ENCODE assay signal across 29 cellular contexts in the genomic region with DNA sequence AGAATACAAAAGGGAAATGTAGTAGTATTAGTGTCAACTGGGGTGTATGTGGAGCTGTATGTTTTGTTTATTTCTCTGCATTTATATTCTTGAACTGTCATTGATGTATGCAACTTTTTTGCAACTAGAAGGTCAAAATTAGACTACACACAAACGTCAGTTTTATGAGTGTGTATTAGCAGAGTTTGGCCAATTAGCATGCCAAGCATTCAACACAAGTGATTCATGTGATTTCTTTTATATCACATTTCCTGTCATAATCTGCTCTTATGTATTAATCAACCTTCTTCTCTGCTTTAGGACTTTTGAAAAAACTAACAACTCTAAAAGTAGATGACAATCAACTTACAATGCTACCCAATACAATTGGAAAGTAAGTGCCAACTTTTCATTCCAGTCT.
DNase-seq lines count a peak whose midpoint lies in the region; ATAC-seq and TF ChIP-seq lines count a peak whose summit lies in the region.
"Had no signal": no experiment of that assay in that cellular context is flagged by ENCODE, and none has a peak within 500 bp of the region (broad histone marks: within the 10 kb centered on the region; RNA-seq: fewer than 3 reads in every experiment).

No MANE protein-coding gene starts in this region.

- H3K4me2 ChIP-seq in osteoblast (ENCODE audit: insufficient read depth, low read length): peak overlapping the region; percentile 17
- H3K4me2 ChIP-seq: BLaER1 treated with 17β-estradiol and CSF1 and Interleukin-3, amounts not matched to agents 10 nM and 100 nM; hepatocyte; smooth muscle cell had no signal

- no peak overlapping the region for H2AFZ ChIP-seq in osteoblast (ENCODE audit: low read length)
- H2AFZ ChIP-seq: hepatocyte had no signal

- no peak overlapping the region for H3K27ac ChIP-seq in RWPE1
- H3K27ac ChIP-seq in osteoblast (ENCODE audit: low read depth, low read length): no peak overlapping the region
- H3K27ac ChIP-seq in right atrium auricular region: no peak overlapping the region
- no peak overlapping the region for H3K27ac ChIP-seq in substantia nigra (ENCODE audit: low read depth, low read length, poor library complexity, severe bottlenecking)
- H3K27ac ChIP-seq: BLaER1 treated with 17β-estradiol and CSF1 and Interleukin-3, amounts not matched to agents 10 nM and 100 nM; body of pancreas; gastrocnemius medialis; hepatocyte; left ventricle myocardium inferior; stomach; tibial artery had no signal

- DNase-seq in EH (ENCODE audit: low read depth) (peak; percentile 57), RWPE1 (ENCODE audit: low spot score) (peak; percentile 6), fibroblast of peridontal ligament (ENCODE audit: extremely low read depth) (peak; percentile 13), osteoblast (ENCODE audit: insufficient read length, low spot score, missing footprints) (no peak), right atrium auricular region (ENCODE audit: low spot score) (no peak), left lobe of liver (ENCODE audit: low spot score) (no peak), substantia nigra (lab: John Stamatoyannopoulos, UW) (no peak), H7 (no peak)
- DNase-seq: activated CD4-positive, alpha-beta T cell treated with anti-CD3 and anti-CD28 coated beads for 4 hours; activated CD8-positive, alpha-beta memory T cell treated with anti-CD3 and anti-CD28 coated beads for 24 hours; activated gamma-delta T cell; activated naive CD8-positive, alpha-beta T cell treated with anti-CD3 and anti-CD28 coated beads, Interleukin-2, amount 50 U/mL, for 24 hours; activated T-cell treated with anti-CD3 and anti-CD28 coated beads, Interleukin-2, amount 50 U/mL, for 1 hour; body of pancreas; Caco-2; gastrocnemius medialis; immature natural killer cell; left ventricle myocardium inferior; naive thymus-derived CD8-positive, alpha-beta T cell; NCI-H82; occipital lobe; Right ventricle myocardium superior; stimulated activated CD4-positive, alpha-beta T cell treated with anti-CD3 and anti-CD28 coated beads, Interleukin-1b, Interleukin-23, amount 100 ng/mL, for 48 hours; stomach; tibial artery had no signal

- no peak for TF ChIP-seq CTCF in RWPE1 (conservative IDR thresholded peaks at IDR 0.05; ENCODE audit: low read depth)
- no peak for TF ChIP-seq CTCF in osteoblast (IDR thresholded peaks at IDR 0.05; ENCODE audit: extremely low read depth, low read depth, low read length)
- no peak for TF ChIP-seq CTCF in right atrium auricular region (IDR thresholded peaks at IDR 0.05)

- H3K36me3 ChIP-seq in osteoblast (ENCODE audit: insufficient read depth, low read length) (no peaks in the 10 kb centered on the region), right atrium auricular region (no peaks in the 10 kb centered on the region), H7 (replicated peaks; ENCODE audit: control insufficient read depth, insufficient read depth, low read length) (no peaks in the 10 kb centered on the region)
- H3K36me3 ChIP-seq: BLaER1 treated with 17β-estradiol and CSF1 and Interleukin-3, amounts not matched to agents 10 nM and 100 nM; gastrocnemius medialis; left ventricle myocardium inferior; stomach; tibial artery had no signal

- H3K4me3 ChIP-seq in osteoblast (ENCODE audit: insufficient read depth, low read length) (no peak overlapping the region), right atrium auricular region (no peak overlapping the region), H7 (ENCODE audit: insufficient read depth, low read depth, low read length) (no peak overlapping the region)
- H3K4me3 ChIP-seq: BLaER1 treated with 17β-estradiol and CSF1 and Interleukin-3, amounts not matched to agents 10 nM and 100 nM; body of pancreas; gastrocnemius medialis; hepatocyte; left ventricle myocardium inferior; smooth muscle cell; stomach; tibial artery had no signal

- CTCF ChIA-PET in RWPE1 (lab: Yijun Ruan, JAX): no interaction called here

- H3K27me3 ChIP-seq in osteoblast (ENCODE audit: insufficient read depth, low read length): no peaks in the 10 kb centered on the region
- no peaks in the 10 kb centered on the region for H3K27me3 ChIP-seq in right atrium auricular region
- H3K27me3 ChIP-seq in H7 (ENCODE audit: control insufficient read depth, insufficient read depth, low read length): no peaks in the 10 kb centered on the region
- H3K27me3 ChIP-seq: BLaER1 treated with 17β-estradiol and CSF1 and Interleukin-3, amounts not matched to agents 10 nM and 100 nM; body of pancreas; gastrocnemius medialis; hepatocyte; stomach; tibial artery had no signal

- H4K20me1 ChIP-seq in osteoblast (ENCODE audit: insufficient read depth, low read length): no peaks in the 10 kb centered on the region
- H4K20me1 ChIP-seq: BLaER1 treated with 17β-estradiol and CSF1 and Interleukin-3, amounts not matched to agents 10 nM and 100 nM had no signal

- POLR2A ChIA-PET in RWPE1 (lab: Yijun Ruan, JAX; ENCODE audit: low non-redundant PET): no interaction called here

- H3K9me3 ChIP-seq in osteoblast (ENCODE audit: low read depth, low read length) (no peaks in the 10 kb centered on the region), right atrium auricular region (no peaks in the 10 kb centered on the region)
- H3K9me3 ChIP-seq: BLaER1 treated with 17β-estradiol and CSF1 and Interleukin-3, amounts not matched to agents 10 nM and 100 nM; body of pancreas; Caco-2; gastrocnemius medialis; left ventricle myocardium inferior; stomach; tibial artery had no signal

- no peak for ATAC-seq in left lobe of liver
- ATAC-seq: activated naive CD8-positive, alpha-beta T cell treated with anti-CD3 and anti-CD28 coated beads, Interleukin-2, amount 50 U/mL, for 24 hours; body of pancreas; gastrocnemius medialis; HCT116; naive thymus-derived CD8-positive, alpha-beta T cell had no signal

- H3K4me1 ChIP-seq in osteoblast (ENCODE audit: insufficient read depth, low read length) (peaks cover 3% of the 10 kb centered on the region), right atrium auricular region (no peaks in the 10 kb centered on the region)
- H3K4me1 ChIP-seq: BLaER1 treated with 17β-estradiol and CSF1 and Interleukin-3, amounts not matched to agents 10 nM and 100 nM; body of pancreas; Caco-2; gastrocnemius medialis; left ventricle myocardium inferior; stomach had no signal

- no peaks in the 10 kb centered on the region for H3K79me2 ChIP-seq in osteoblast (ENCODE audit: insufficient read depth, low read length)
- H3K79me2 ChIP-seq: hepatocyte had no signal

Comparison
In these comparisons a context has a peak if more than half of its experiments do, and no peak if none do; other contexts are left out.
1. DNase-seq: peak in EH (single experiment), RWPE1 (single experiment) and fibroblast of peridontal ligament (single experiment); none in osteoblast (single experiment), right atrium auricular region (single experiment), left lobe of liver (single experiment), substantia nigra (0 of 49) and H7 (single experiment).